2 cellular contexts compared by ENCODE assay signal in genomic region chr2:71872466-71873051, GRCh38.
TF ChIP-seq lines count a peak whose summit lies in the region.

No MANE protein-coding gene starts in this region.

TF ChIP-seq in IMR-90, 13 proteins besides CTCF, POLR2A, EP300 and RAD21:
- TF ChIP-seq CHD1 (IDR thresholded peaks at IDR 0.05; ENCODE audit: low read depth, low read length) (no peak), MAZ (IDR thresholded peaks at IDR 0.05; ENCODE audit: borderline replicate concordance, low read depth, low read length) (no peak), CEBPB (IDR thresholded peaks at IDR 0.05; ENCODE audit: low read depth, low read length) (no peak), MAFK (IDR thresholded peaks at IDR 0.05; ENCODE audit: low read depth, low read length) (no peak), RCOR1 (IDR thresholded peaks at IDR 0.05; ENCODE audit: insufficient replicate concordance, low read length) (no peak), BHLHE40 (IDR thresholded peaks at IDR 0.05; ENCODE audit: low read depth, low read length) (no peak), ELK1 (IDR thresholded peaks at IDR 0.05; ENCODE audit: borderline replicate concordance, low read depth, low read length) (no peak), MXI1 (IDR thresholded peaks at IDR 0.05; ENCODE audit: borderline replicate concordance, low read depth, low read length) (no peak), SMC3 (IDR thresholded peaks at IDR 0.05; ENCODE audit: low read depth, low read length) (no peak), FOS (IDR thresholded peaks at IDR 0.05; ENCODE audit: low read depth, low read length) (no peak), RFX5 (IDR thresholded peaks at IDR 0.05; ENCODE audit: low read depth, low read length) (no peak), NFE2L2 (IDR thresholded peaks at IDR 0.05; ENCODE audit: low read depth, low read length) (no peak), USF2 (IDR thresholded peaks at IDR 0.05; ENCODE audit: low read depth, low read length) (no peak)
TF ChIP-seq in IMR-90: peak in this region for 0.

TF ChIP-seq in endothelial cell of umbilical vein, 7 proteins besides CTCF, POLR2A, EP300 and RAD21:
- TF ChIP-seq EZH2 (IDR thresholded peaks at IDR 0.05; ENCODE audit: borderline replicate concordance, low read depth, low read length, severe bottlenecking), result no peak
- no peak for TF ChIP-seq MAX (IDR thresholded peaks at IDR 0.05; ENCODE audit: insufficient read depth, insufficient read length)
- no peak for TF ChIP-seq MYC (IDR thresholded peaks at IDR 0.05; ENCODE audit: low read depth, low read length)
- no peak for TF ChIP-seq POLR2AphosphoS5 (IDR thresholded peaks at IDR 0.05; ENCODE audit: insufficient read depth, low read depth, low read length)
- no peak for TF ChIP-seq FOS (IDR thresholded peaks at IDR 0.05; ENCODE audit: borderline replicate concordance, insufficient read depth, low read length)
- no peak for TF ChIP-seq JUN (IDR thresholded peaks at IDR 0.05; ENCODE audit: borderline replicate concordance, insufficient read depth, insufficient read length, low read depth)
- no peak for TF ChIP-seq GATA2 (IDR thresholded peaks at IDR 0.05; ENCODE audit: insufficient read depth, insufficient read length, low read depth, low read length)
